Comparison of ENCODE assay signal across 12 cellular contexts in the genomic region with DNA sequence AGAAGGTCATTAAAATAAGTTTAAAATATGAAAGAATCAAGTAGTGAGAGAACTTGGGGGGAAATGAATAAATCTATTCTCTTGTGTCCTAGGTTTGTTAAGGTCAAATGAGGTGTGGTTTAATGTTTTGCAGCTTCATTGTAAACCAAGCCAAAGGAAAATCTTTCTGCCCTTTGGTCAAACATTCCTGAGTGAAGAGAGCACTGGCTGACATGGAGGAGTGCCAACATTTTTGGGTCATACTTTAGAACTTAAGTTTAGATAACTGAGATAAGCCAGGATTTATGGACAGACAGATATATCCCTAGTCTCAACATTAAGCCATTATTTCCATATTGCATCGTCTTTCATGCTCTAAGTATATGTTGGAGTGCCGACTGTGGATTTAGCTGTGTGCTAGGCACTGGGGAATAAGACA.
DNase-seq lines count a peak whose midpoint lies in the region; ATAC-seq and TF ChIP-seq lines count a peak whose summit lies in the region.
"Had no signal": no experiment of that assay in that cellular context is flagged by ENCODE, and none has a peak within 500 bp of the region (broad histone marks: within the 10 kb centered on the region; RNA-seq: fewer than 3 reads in every experiment).

No MANE protein-coding gene starts in this region.

- peak overlapping the region; percentile 34 for H3K4me3 ChIP-seq in adipocyte (ENCODE audit: low read length)
- no peak overlapping the region for H3K4me3 ChIP-seq in right cardiac atrium (ENCODE audit: low read length)
- H3K4me3 ChIP-seq in transverse colon: no peak overlapping the region

- TF ChIP-seq EP300 in transverse colon (IDR thresholded peaks at IDR 0.05; ENCODE audit: low read depth): no peak

- no peak overlapping the region for H3K9ac ChIP-seq in adipocyte (ENCODE audit: low read length)

- in situ Hi-C loops in transverse colon (cut with MboI; ENCODE audit: low pct_ligation_motif_present in 1 of 4, low pct_unique_long_range_greater_than_20kb in 1 of 4, low sequenced_read_pairs in 3 of 4): no loop called here

- WGBS in right cardiac atrium: 69% methylated on average over 2 of the region's 2 CpGs
- WGBS in transverse colon (ENCODE audit: low coverage in 1 of 2), 2 donors: 42 to 70% methylated on average over 2 of the region's 2 CpGs

- DNase-seq in DMS 273 (lab: John Stamatoyannopoulos, UW; ENCODE audit: unreplicated experiment) (peak; percentile 6), DMS 273 treated with DMSO at 0.1 percent for 48 hours (lab: John Stamatoyannopoulos, UW) (no peak), adipocyte (ENCODE audit: low read depth) (peak; percentile 79), right cardiac atrium (no peak), transverse colon (peak; percentile 21), NCI-H2196 treated with DMSO at 0.1 percent for 48 hours (lab: John Stamatoyannopoulos, UW; ENCODE audit: unreplicated experiment) (no peak), activated gamma-delta T cell (lab: John Stamatoyannopoulos, UW) (no peak)
- DNase-seq: activated T-cell treated with anti-CD3 and anti-CD28 coated beads, Interleukin-2, amount 50 U/mL, for 48 hours; endodermal cell; T-cell had no signal

- H3K36me3 ChIP-seq in adipocyte (ENCODE audit: control insufficient read depth, insufficient read depth, low read length, severe bottlenecking) (peaks cover 28% of the 10 kb centered on the region), transverse colon (no peaks in the 10 kb centered on the region)

- H3K9me3 ChIP-seq in adipocyte (ENCODE audit: control insufficient read depth, low read length) (no peaks in the 10 kb centered on the region), right cardiac atrium (ENCODE audit: control insufficient read depth, low read length) (no peaks in the 10 kb centered on the region), transverse colon (no peaks in the 10 kb centered on the region)

- H3K4me1 ChIP-seq in adipocyte (ENCODE audit: control insufficient read depth, insufficient read depth, low read length) (peaks cover 41% of the 10 kb centered on the region), right cardiac atrium (ENCODE audit: control insufficient read depth, insufficient read depth, low read length) (peaks cover 3% of the 10 kb centered on the region), transverse colon (peaks cover 7 to 13% (median 9%) of the 10 kb centered on the region in 4 donors)

- no peak for TF ChIP-seq POLR2A in transverse colon (IDR thresholded peaks at IDR 0.05)

- no peak for TF ChIP-seq CTCF in transverse colon (IDR thresholded peaks at IDR 0.05)

- H3K27me3 ChIP-seq in adipocyte (replicated peaks; ENCODE audit: control insufficient read depth, insufficient read depth, low read length) (no peaks in the 10 kb centered on the region), right cardiac atrium (ENCODE audit: control insufficient read depth, insufficient read depth) (no peaks in the 10 kb centered on the region), transverse colon (no peaks in the 10 kb centered on the region)

- no peak overlapping the region for H3K27ac ChIP-seq in right cardiac atrium (ENCODE audit: low read length)
- no peak overlapping the region for H3K27ac ChIP-seq in transverse colon
- H3K27ac ChIP-seq: 22Rv1 had no signal

- intact Hi-C loops in right cardiac atrium (cut with DNase I) (no loop called here), transverse colon (cut with DNase I; ENCODE audit: low total_unique reads) (no loop called here)

- ATAC-seq in right cardiac atrium (peak; percentile 42 to 52), HG02588 (IDR thresholded peaks at IDR 0.05; ENCODE audit: unreplicated experiment) (no peak)
- ATAC-seq: T-cell had no signal

Comparison
In these comparisons a context has a peak if more than half of its experiments do, and no peak if none do; other contexts are left out.
1. DNase-seq: peak in DMS 273 (single experiment), adipocyte (single experiment) and transverse colon (single experiment); none in DMS 273 treated with DMSO at 0.1 percent for 48 hours (single experiment), right cardiac atrium (0 of 3), NCI-H2196 treated with DMSO at 0.1 percent for 48 hours (single experiment) and activated gamma-delta T cell (single experiment).